ENCODE assay signal across 1 cellular context in the genomic region with DNA sequence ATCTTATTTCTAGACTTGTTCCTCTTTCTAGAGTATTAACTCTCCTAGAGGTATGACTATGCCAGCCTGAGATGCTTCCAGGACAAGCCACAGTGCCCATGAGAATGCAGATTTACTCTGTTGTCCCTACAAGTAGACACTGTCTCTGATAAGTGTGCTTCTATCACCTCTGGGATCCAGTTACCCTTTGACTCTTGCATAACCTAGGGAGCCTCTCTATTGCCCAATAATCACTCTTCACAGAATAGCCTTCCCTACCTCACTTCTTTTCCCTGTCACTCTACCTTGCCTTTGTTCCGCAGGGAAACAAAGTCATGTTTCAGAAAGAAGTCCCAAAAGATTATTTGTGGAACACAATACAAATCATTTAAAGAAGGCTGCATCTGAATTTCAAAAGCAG.
TF ChIP-seq lines count a peak whose summit lies in the region.

No MANE protein-coding gene starts in this region.

TF ChIP-seq in HepG2, 621 proteins besides CTCF, POLR2A, EP300 and RAD21 (continued from another document):
- TF ChIP-seq ZNF609 (CRISPR knock-in tag; IDR thresholded peaks at IDR 0.05; ENCODE audit: borderline replicate concordance), result no peak
- peak; percentile 88; the same call in 1 of the 2 replicates for TF ChIP-seq TEF (CRISPR knock-in tag; IDR thresholded peaks at IDR 0.05)
- TF ChIP-seq TEAD2 (CRISPR knock-in tag; IDR thresholded peaks at IDR 0.05), result no peak
- TF ChIP-seq DR1 (CRISPR knock-in tag; IDR thresholded peaks at IDR 0.05), result no peak
- TF ChIP-seq MIER2 (CRISPR knock-in tag; IDR thresholded peaks at IDR 0.05), result no peak
- TF ChIP-seq ZNF709 (CRISPR knock-in tag; IDR thresholded peaks at IDR 0.05), result no peak
- TF ChIP-seq HNF4G (IDR thresholded peaks at IDR 0.05; ENCODE audit: borderline replicate concordance, low read depth, low read length), result peak; percentile 53; the same call in 1 of the 2 replicates
- no peak for TF ChIP-seq HNF4G (CRISPR knock-in tag; IDR thresholded peaks at IDR 0.05; ENCODE audit: borderline replicate concordance, low read depth)
- no peak for TF ChIP-seq ZKSCAN8 (CRISPR knock-in tag; IDR thresholded peaks at IDR 0.05; ENCODE audit: borderline replicate concordance)
- TF ChIP-seq, protein P1, sequence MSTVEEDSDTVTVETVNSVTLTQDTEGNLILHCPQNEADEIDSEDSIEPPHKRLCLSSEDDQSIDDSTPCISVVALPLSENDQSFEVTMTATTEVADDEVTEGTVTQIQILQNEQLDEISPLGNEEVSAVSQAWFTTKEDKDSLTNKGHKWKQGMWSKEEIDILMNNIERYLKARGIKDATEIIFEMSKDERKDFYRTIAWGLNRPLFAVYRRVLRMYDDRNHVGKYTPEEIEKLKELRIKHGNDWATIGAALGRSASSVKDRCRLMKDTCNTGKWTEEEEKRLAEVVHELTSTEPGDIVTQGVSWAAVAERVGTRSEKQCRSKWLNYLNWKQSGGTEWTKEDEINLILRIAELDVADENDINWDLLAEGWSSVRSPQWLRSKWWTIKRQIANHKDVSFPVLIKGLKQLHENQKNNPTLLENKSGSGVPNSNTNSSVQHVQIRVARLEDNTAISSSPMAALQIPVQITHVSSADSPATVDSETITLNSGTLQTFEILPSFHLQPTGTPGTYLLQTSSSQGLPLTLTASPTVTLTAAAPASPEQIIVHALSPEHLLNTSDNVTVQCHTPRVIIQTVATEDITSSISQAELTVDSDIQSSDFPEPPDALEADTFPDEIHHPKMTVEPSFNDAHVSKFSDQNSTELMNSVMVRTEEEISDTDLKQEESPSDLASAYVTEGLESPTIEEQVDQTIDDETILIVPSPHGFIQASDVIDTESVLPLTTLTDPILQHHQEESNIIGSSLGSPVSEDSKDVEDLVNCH (CRISPR knock-in tag; IDR thresholded peaks at IDR 0.05), result no peak
- no peak for TF ChIP-seq SOX6 (IDR thresholded peaks at IDR 0.05)
- peak; percentile 10; the same call in 1 of the 2 replicates for TF ChIP-seq SOX6 (CRISPR knock-in tag; IDR thresholded peaks at IDR 0.05)
- TF ChIP-seq ZNF780A (CRISPR knock-in tag; IDR thresholded peaks at IDR 0.05), result no peak
- no peak for TF ChIP-seq HNF1A (IDR thresholded peaks at IDR 0.05; ENCODE audit: low read depth)
- TF ChIP-seq HNF1A (CRISPR knock-in tag; IDR thresholded peaks at IDR 0.05; ENCODE audit: borderline replicate concordance), result no peak
- TF ChIP-seq RBM22 (optimal IDR thresholded peaks at IDR 0.05; ENCODE audit: low read length), result no peak
- TF ChIP-seq SP4 (CRISPR knock-in tag; IDR thresholded peaks at IDR 0.05), result no peak
- no peak for TF ChIP-seq FOXC1 (CRISPR knock-in tag; IDR thresholded peaks at IDR 0.05; ENCODE audit: borderline replicate concordance)
- TF ChIP-seq FOXP1 (IDR thresholded peaks at IDR 0.05), result no peak
- no peak for TF ChIP-seq FOXP1 (CRISPR knock-in tag; IDR thresholded peaks at IDR 0.05)
- TF ChIP-seq HOXA3 (CRISPR knock-in tag; IDR thresholded peaks at IDR 0.05), result no peak
- TF ChIP-seq THAP9 (CRISPR knock-in tag; IDR thresholded peaks at IDR 0.05; ENCODE audit: borderline replicate concordance), result no peak
- TF ChIP-seq ZMYM2 (CRISPR knock-in tag; IDR thresholded peaks at IDR 0.05), result no peak
- TF ChIP-seq KDM2A (CRISPR knock-in tag; IDR thresholded peaks at IDR 0.05; ENCODE audit: borderline replicate concordance, low read depth), result no peak
- TF ChIP-seq TRIM24 (CRISPR knock-in tag; IDR thresholded peaks at IDR 0.05), result peak; percentile 27; the same call in 1 of the 2 replicates
- no peak for TF ChIP-seq ZNF143 (CRISPR knock-in tag; IDR thresholded peaks at IDR 0.05)
- no peak for TF ChIP-seq ETV5 (CRISPR knock-in tag; IDR thresholded peaks at IDR 0.05; ENCODE audit: borderline replicate concordance)
- TF ChIP-seq ZNF619 (CRISPR knock-in tag; IDR thresholded peaks at IDR 0.05), result no peak
- TF ChIP-seq BCL3 (CRISPR knock-in tag; IDR thresholded peaks at IDR 0.05), result no peak
- TF ChIP-seq ZNF800 (CRISPR knock-in tag; IDR thresholded peaks at IDR 0.05), result no peak
- TF ChIP-seq ZSCAN25 (CRISPR knock-in tag; IDR thresholded peaks at IDR 0.05), result no peak
- no peak for TF ChIP-seq ZNF552 (CRISPR knock-in tag; IDR thresholded peaks at IDR 0.05; ENCODE audit: borderline replicate concordance)
- no peak for TF ChIP-seq ATM (IDR thresholded peaks at IDR 0.05; ENCODE audit: borderline replicate concordance)
- TF ChIP-seq CEBPG (CRISPR knock-in tag; IDR thresholded peaks at IDR 0.05), result peak; percentile 95
- TF ChIP-seq, protein P2, sequence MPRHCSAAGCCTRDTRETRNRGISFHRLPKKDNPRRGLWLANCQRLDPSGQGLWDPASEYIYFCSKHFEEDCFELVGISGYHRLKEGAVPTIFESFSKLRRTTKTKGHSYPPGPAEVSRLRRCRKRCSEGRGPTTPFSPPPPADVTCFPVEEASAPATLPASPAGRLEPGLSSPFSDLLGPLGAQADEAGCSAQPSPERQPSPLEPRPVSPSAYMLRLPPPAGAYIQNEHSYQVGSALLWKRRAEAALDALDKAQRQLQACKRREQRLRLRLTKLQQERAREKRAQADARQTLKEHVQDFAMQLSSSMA (CRISPR knock-in tag; IDR thresholded peaks at IDR 0.05), result no peak
